Comparison of ENCODE assay signal across 33 cellular contexts in genomic region chr7:150332852-150333635, GRCh38. TPM values are rescaled to one million over a fixed set of nuclear protein-coding genes. Genes with fewer than 3 reads are reported as not detected.
DNase-seq lines count a peak whose midpoint lies in the region; ATAC-seq and TF ChIP-seq lines count a peak whose summit lies in the region.
"Had no signal": no experiment of that assay in that cellular context is flagged by ENCODE, and none has a peak within 500 bp of the region (broad histone marks: within the 10 kb centered on the region; RNA-seq: fewer than 3 reads in every experiment).

No MANE protein-coding gene starts in this region.

- CTCF ChIA-PET in WTC11 (lab: Charles Lee), result no interaction called here

- H3K4me2 ChIP-seq in neuronal stem cell (ENCODE audit: insufficient read depth, low read length, poor library complexity, severe bottlenecking), result no peak overlapping the region
- H3K4me2 ChIP-seq: BLaER1 treated with 17β-estradiol and CSF1 and Interleukin-3, amounts not matched to agents 10 nM and 100 nM had no signal

- POLR2A ChIA-PET in WTC11 (lab: Charles Lee), result no interaction called here

- peak overlapping the region; percentile 33 for H3K9ac ChIP-seq in neuronal stem cell (ENCODE audit: low read depth, low read length, poor library complexity)
- H3K9ac ChIP-seq: BLaER1 treated with 17β-estradiol and CSF1 and Interleukin-3, amounts not matched to agents 10 nM and 100 nM had no signal

- no peak overlapping the region for H2BK5ac ChIP-seq in neuronal stem cell (ENCODE audit: low read length)

- H2AFZ ChIP-seq in neuronal stem cell (ENCODE audit: low read length), result no peak overlapping the region

- TF ChIP-seq EP300 in esophagus muscularis mucosa (IDR thresholded peaks at IDR 0.05), result no peak

- H3K36me3 ChIP-seq in neuronal stem cell (replicated peaks in 1 of 2; ENCODE audit: control insufficient read depth in 2 of 2, insufficient read depth in 2 of 2, low read length in 2 of 2), result no peaks in the 10 kb centered on the region
- H3K36me3 ChIP-seq in esophagus muscularis mucosa, result peaks cover 4 to 50% (median 24%) of the 10 kb centered on the region in 4 donors
- H3K36me3 ChIP-seq: BLaER1 treated with 17β-estradiol and CSF1 and Interleukin-3, amounts not matched to agents 10 nM and 100 nM; MG63 had no signal

- H2AK5ac ChIP-seq in neuronal stem cell (ENCODE audit: low read depth, low read length), result peak overlapping the region; percentile 46

- TF ChIP-seq CTCF in GM13976 (IDR thresholded peaks at IDR 0.05; ENCODE audit: borderline replicate concordance, control extremely low read depth, extremely low read depth, insufficient read depth, missing control alignments) (no peak), WTC11 (IDR thresholded peaks at IDR 0.05) (no peak), esophagus muscularis mucosa (IDR thresholded peaks at IDR 0.05) (no peak)

- H3K27ac Mint-ChIP-seq in WTC11, result peak overlapping the region; percentile 93
- H3K27ac Mint-ChIP-seq: activated CD8-positive, alpha-beta T cell treated with anti-CD3 and anti-CD28 coated beads for 36 hours; activated naive CD8-positive, alpha-beta T cell treated with anti-CD3 and anti-CD28 coated beads, Interleukin-2, amount 10 ng/mL, durations not matched to agents 7 days and 5 days; activated T-helper 2 cell treated with anti-CD3 and anti-CD28 coated beads, Interferon-gamma antibody, Interleukin-2, Interleukin-4, amounts not matched to agents 10 μg/mL and 5 μg/mL and 100 μg/mL, durations not matched to agents 14 hours and 24 hours and 36 hours; nephron progenitor cell; T-cell had no signal

- no peaks in the 10 kb centered on the region for H3K27me3 Mint-ChIP-seq in WTC11 (ENCODE audit: low read depth)
- H3K27me3 Mint-ChIP-seq: activated CD8-positive, alpha-beta T cell treated with anti-CD3 and anti-CD28 coated beads for 36 hours; activated naive CD8-positive, alpha-beta T cell treated with anti-CD3 and anti-CD28 coated beads, Interleukin-2, amount 10 ng/mL, durations not matched to agents 7 days and 5 days had no signal

- H3K27ac ChIP-seq in neuronal stem cell (replicated peaks; ENCODE audit: low read length) (no peak overlapping the region), esophagus muscularis mucosa (replicated peaks in 1 of 4) (peak overlapping the region in 2 of 4 donors; percentile 65 to 68), substantia nigra (ENCODE audit: low read depth, low read length, poor library complexity, severe bottlenecking) (no peak overlapping the region)
- H3K27ac ChIP-seq: BLaER1 treated with 17β-estradiol and CSF1 and Interleukin-3, amounts not matched to agents 10 nM and 100 nM; coronary artery; heart left ventricle; Peyer's patch; upper lobe of right lung had no signal

- no peak for TF ChIP-seq POLR2A in esophagus muscularis mucosa (IDR thresholded peaks at IDR 0.05; ENCODE audit: low read depth)

- H3K23ac ChIP-seq in neuronal stem cell (ENCODE audit: low read depth, low read length, poor library complexity), result peak overlapping the region; percentile 70

- peaks cover 27% of the 10 kb centered on the region for H3K36me3 Mint-ChIP-seq in WTC11

- intact Hi-C loops in esophagus muscularis mucosa (cut with DNase I), result no loop called here

- H3K9me3 ChIP-seq in neuronal stem cell (replicated peaks in 1 of 2; ENCODE audit: control insufficient read depth in 2 of 2, insufficient read depth in 1 of 2, low read depth in 1 of 2, low read length in 2 of 2) (no peaks in the 10 kb centered on the region), esophagus muscularis mucosa (no peaks in the 10 kb centered on the region)
- H3K9me3 ChIP-seq: BLaER1 treated with 17β-estradiol and CSF1 and Interleukin-3, amounts not matched to agents 10 nM and 100 nM; heart left ventricle; MG63; Peyer's patch; upper lobe of right lung had no signal

- no peak for ATAC-seq in WTC11
- ATAC-seq: activated CD8-positive, alpha-beta T cell treated with anti-CD3 and anti-CD28 coated beads for 36 hours; heart left ventricle; right cardiac atrium; T-cell; upper lobe of right lung had no signal

- H3K4me1 ChIP-seq in neuronal stem cell (ENCODE audit: control insufficient read depth in 2 of 2, insufficient read depth in 1 of 2, low read depth in 1 of 2, low read length in 2 of 2) (peaks cover 0 to 3% of the 10 kb centered on the region in 2 donors), esophagus muscularis mucosa (peaks cover 11 to 43% (median 42%) of the 10 kb centered on the region in 4 donors)
- H3K4me1 ChIP-seq: BLaER1 treated with 17β-estradiol and CSF1 and Interleukin-3, amounts not matched to agents 10 nM and 100 nM had no signal

- peak overlapping the region; percentile 13 for H3K18ac ChIP-seq in neuronal stem cell (ENCODE audit: low read length)

- no peak overlapping the region for H3K4ac ChIP-seq in neuronal stem cell (ENCODE audit: low read length)

- peak overlapping the region; percentile 76 for H4K91ac ChIP-seq in neuronal stem cell (ENCODE audit: low read depth, low read length, poor library complexity)

- in situ Hi-C loops in GM13976 (cut with MboI; ENCODE audit: low sequenced_read_pairs, unreplicated experiment), result no loop called here

- H2BK15ac ChIP-seq in neuronal stem cell (ENCODE audit: low read length), result peak overlapping the region; percentile 38

- no peaks in the 10 kb centered on the region for H3K9me3 Mint-ChIP-seq in WTC11
- H3K9me3 Mint-ChIP-seq: activated CD8-positive, alpha-beta T cell treated with anti-CD3 and anti-CD28 coated beads for 36 hours; activated naive CD8-positive, alpha-beta T cell treated with anti-CD3 and anti-CD28 coated beads, Interleukin-2, amount 10 ng/mL, durations not matched to agents 7 days and 5 days; activated T-helper 2 cell treated with anti-CD3 and anti-CD28 coated beads, Interferon-gamma antibody, Interleukin-2, Interleukin-4, amounts not matched to agents 10 μg/mL and 5 μg/mL and 100 μg/mL, durations not matched to agents 14 hours and 24 hours and 36 hours; H9; nephron progenitor cell; T-cell had no signal

- H3K4me1 Mint-ChIP-seq in WTC11, result peaks cover 80% of the 10 kb centered on the region
- H3K4me1 Mint-ChIP-seq: activated naive CD8-positive, alpha-beta T cell treated with anti-CD3 and anti-CD28 coated beads, Interleukin-2, amount 10 ng/mL, durations not matched to agents 7 days and 5 days; T-cell had no signal

- H2BK120ac ChIP-seq in neuronal stem cell (ENCODE audit: low read depth, low read length), result peak overlapping the region; percentile 24

- no peak overlapping the region for H3K4me3 ChIP-seq in neuronal stem cell (ENCODE audit: low read length in 2 of 2)
- no peak overlapping the region for H3K4me3 ChIP-seq in esophagus muscularis mucosa
- H3K4me3 ChIP-seq: BLaER1 treated with 17β-estradiol and CSF1 and Interleukin-3, amounts not matched to agents 10 nM and 100 nM; coronary artery; heart left ventricle; MG63; Peyer's patch; upper lobe of right lung had no signal

- no peak overlapping the region for H2BK12ac ChIP-seq in neuronal stem cell (ENCODE audit: low read length)

- H3K4me3 Mint-ChIP-seq in WTC11, result no peak overlapping the region
- H3K4me3 Mint-ChIP-seq: activated CD8-positive, alpha-beta T cell treated with anti-CD3 and anti-CD28 coated beads for 36 hours; activated naive CD8-positive, alpha-beta T cell treated with anti-CD3 and anti-CD28 coated beads, Interleukin-2, amount 10 ng/mL, durations not matched to agents 7 days and 5 days; H9; nephron progenitor cell; T-cell had no signal

- no peak overlapping the region for H4K8ac ChIP-seq in neuronal stem cell (ENCODE audit: low read depth, low read length)

- H3K14ac ChIP-seq in neuronal stem cell (ENCODE audit: low read length), result no peak overlapping the region

- H3K79me1 ChIP-seq in neuronal stem cell (ENCODE audit: low read depth, low read length), result no peaks in the 10 kb centered on the region

- H3K27me3 ChIP-seq in neuronal stem cell (ENCODE audit: control insufficient read depth in 3 of 3, insufficient read depth in 3 of 3, low read depth in 1 of 3, low read length in 3 of 3) (peaks cover 0 to 6% (median 0%) of the 10 kb centered on the region in 3 experiments), esophagus muscularis mucosa (no peaks in the 10 kb centered on the region)
- H3K27me3 ChIP-seq: BLaER1 treated with 17β-estradiol and CSF1 and Interleukin-3, amounts not matched to agents 10 nM and 100 nM; heart left ventricle; MG63; Peyer's patch; upper lobe of right lung had no signal

- DNase-seq in GM13976 (ENCODE audit: low spot score) (peak; percentile 21), WTC11 (ENCODE audit: low spot score) (no peak), neuronal stem cell (ENCODE audit: low spot score) (no peak), esophagus muscularis mucosa (ENCODE audit: extremely low spot score) (no peak), substantia nigra (lab: John Stamatoyannopoulos, UW) (no peak), SKM-1 treated with dmso at 0.1 percent for 144 hours (lab: John Stamatoyannopoulos, UW; ENCODE audit: unreplicated experiment) (no peak)
- DNase-seq: ACHN; activated CD4-positive, CD25-positive, alpha-beta regulatory T cell treated with anti-CD3 and anti-CD28 coated beads, Interleukin-2, amount 50 U/mL, for 72 hours; activated CD8-positive, alpha-beta T cell treated with anti-CD3 and anti-CD28 coated beads for 36 hours; activated naive CD8-positive, alpha-beta T cell treated with anti-CD3 and anti-CD28 coated beads, Interleukin-2, amount 10 ng/mL, durations not matched to agents 7 days and 5 days; COR-L47; DMS53; effector memory CD4-positive, alpha-beta T cell; erythroblast; foreskin fibroblast; H9; KG1; MG63; NCI-H1105 treated with DMSO at 0.1 percent for 48 hours; NCI-H1930; NCI-H526 treated with DMSO at 0.1 percent for 48 hours; nephron progenitor cell; Peyer's patch; right cardiac atrium; stimulated activated CD4-positive, alpha-beta T cell treated with anti-CD3 and anti-CD28 coated beads, Interleukin-2, amount 100 ng/mL, for 48 hours; T-cell; upper lobe of right lung had no signal

- 100% methylated on average over 3 of the region's 18 CpGs; no CpG with 5 or more reads in 1 of the 2 donors for WGBS in neuronal stem cell (ENCODE audit: extremely low coverage in 2 of 2, insufficient read length in 2 of 2, insufficient replicate concordance in 1 of 2), 2 donors
- 98% methylated on average over 15 of the region's 18 CpGs for WGBS in esophagus muscularis mucosa

RNA-seq across cellular contexts. Expression of gene RARRES2, which starts 8.4 kb away (rescaled TPM):
- total RNA-seq in WTC11 (2021) (193 to 230 TPM (median 197 TPM) in 3 replicates), esophagus muscularis mucosa (100 to 1,000 TPM; 143 to 193 (median 173) TPM)
- polyA plus RNA-seq in neuronal stem cell (2013, experiment 1 of 2), result 0.99 TPM
- polyA plus RNA-seq in neuronal stem cell (2013, experiment 2 of 2), result 1.0 TPM
- total RNA-seq: activated CD8-positive, alpha-beta T cell treated with anti-CD3 and anti-CD28 coated beads for 36 hours; activated naive CD8-positive, alpha-beta T cell treated with anti-CD3 and anti-CD28 coated beads, Interleukin-2, amount 10 ng/mL, durations not matched to agents 7 days and 5 days; activated T-helper 2 cell treated with anti-CD3 and anti-CD28 coated beads, Interferon-gamma antibody, Interleukin-2, Interleukin-4, amounts not matched to agents 10 μg/mL and 5 μg/mL and 100 μg/mL, durations not matched to agents 14 hours and 24 hours and 36 hours; HT1080 had no signal

RNA-seq across cellular contexts. Expression of gene ACTR3C, which starts 9.7 kb away (rescaled TPM):
- total RNA-seq in WTC11 (2021), result 0.96 to 1.5 TPM (median 1.4 TPM) in 3 replicates
- not detected for polyA plus RNA-seq in neuronal stem cell (2013, experiment 1 of 2)
- polyA plus RNA-seq in neuronal stem cell (2013, experiment 2 of 2), result not detected
- total RNA-seq in esophagus muscularis mucosa, result 10 to 100 TPM in 1 of 4 donors, 1 to 10 TPM in 3; 4.3 to 10.1 (median 4.8) TPM
- total RNA-seq: HT1080 had no signal

RNA-seq across cellular contexts. Expression of gene LRRC61, which starts 9.9 kb away (rescaled TPM):
- 27.7 to 33.3 TPM (median 32.7 TPM) in 3 replicates for total RNA-seq in WTC11 (2021)
- 0.81 TPM for polyA plus RNA-seq in neuronal stem cell (2013, experiment 1 of 2)
- 0.79 TPM for polyA plus RNA-seq in neuronal stem cell (2013, experiment 2 of 2)
- 10 to 100 TPM in 2 of 4 donors, 1 to 10 TPM in 2; 7.9 to 16.5 (median 12.4) TPM for total RNA-seq in esophagus muscularis mucosa
- total RNA-seq: G401, HT1080 had no signal

RNA-seq across cellular contexts. Expression of gene REPIN1, which starts 35.6 kb away (rescaled TPM):
- total RNA-seq in WTC11 (2021) (105 to 130 TPM (median 112 TPM) in 3 replicates), esophagus muscularis mucosa (100 to 1,000 TPM in 2 of 4 donors, 10 to 100 TPM in 2; 66.8 to 143 (median 97.7) TPM)
- 84.5 TPM for polyA plus RNA-seq in neuronal stem cell (2013, experiment 1 of 2)
- 85.1 TPM for polyA plus RNA-seq in neuronal stem cell (2013, experiment 2 of 2)

RNA-seq across cellular contexts. Expression of gene ZNF775, which starts 46.1 kb away (rescaled TPM):
- total RNA-seq in WTC11 (2021) (24.1 to 26.6 TPM (median 25.4 TPM) in 3 replicates), esophagus muscularis mucosa (10 to 100 TPM in 3 of 4 donors, 1 to 10 TPM in 1; 6.6 to 19.8 (median 15.0) TPM)
- 15.9 TPM for polyA plus RNA-seq in neuronal stem cell (2013, experiment 1 of 2)
- 15.7 TPM for polyA plus RNA-seq in neuronal stem cell (2013, experiment 2 of 2)
